ENCODE assay signal across 15 cellular contexts in genomic region chr2:14137643-14138042, GRCh38.
DNase-seq lines count a peak whose midpoint lies in the region; ATAC-seq and TF ChIP-seq lines count a peak whose summit lies in the region.
"Had no signal": no experiment of that assay in that cellular context is flagged by ENCODE, and none has a peak within 500 bp of the region (broad histone marks: within the 10 kb centered on the region; RNA-seq: fewer than 3 reads in every experiment).

No MANE protein-coding gene starts in this region.

- ATAC-seq in SK-N-SH treated with all-trans-retinoic acid at 6 μM for 48 hours, result no peak
- ATAC-seq in foreskin keratinocyte, result no peak
- ATAC-seq in CD4-positive, alpha-beta T cell (ENCODE audit: poor library complexity), result no peak

- 23% methylated on average over 2 of the region's 2 CpGs for WGBS in SK-N-SH (ENCODE audit: low lambda C conversion rate)
- WGBS in testis, 2 donors, result 55 to 60% methylated on average over 2 of the region's 2 CpGs

- POLR2A ChIA-PET in SK-N-SH (lab: Yijun Ruan, JAX), result no interaction called here
- POLR2A ChIA-PET in CD4-positive, alpha-beta T cell (lab: Charles Lee), result no interaction called here

- no peaks in the 10 kb centered on the region for H3K9me2 ChIP-seq in SK-N-SH

- no peaks in the 10 kb centered on the region for H3K27me3 ChIP-seq in SK-N-SH (ENCODE audit: insufficient read depth)
- no peaks in the 10 kb centered on the region for H3K27me3 ChIP-seq in OCI-LY3 (ENCODE audit: low read depth, low read length)
- H3K27me3 ChIP-seq in foreskin keratinocyte, result no peaks in the 10 kb centered on the region
- H3K27me3 ChIP-seq in testis, result no peaks in the 10 kb centered on the region
- H3K27me3 ChIP-seq in CD4-positive, alpha-beta T cell (ENCODE audit: control insufficient read depth, insufficient read depth, low read length), result no peaks in the 10 kb centered on the region
- H3K27me3 ChIP-seq: vagina had no signal

- H3K9me3 Mint-ChIP-seq in CD4-positive, alpha-beta T cell, result peaks cover 4% of the 10 kb centered on the region

- TF ChIP-seq RAD21 in SK-N-SH (IDR thresholded peaks at IDR 0.05; ENCODE audit: low read length), result peak; percentile 47

- no peak overlapping the region for H3K4me3 Mint-ChIP-seq in CD4-positive, alpha-beta T cell
- H3K4me3 Mint-ChIP-seq: B cell had no signal

- H3K27ac ChIP-seq in SK-N-SH (ENCODE audit: low read depth in 2 of 2, low read length in 1 of 2) (no peak overlapping the region), OCI-LY3 (ENCODE audit: low read length) (no peak overlapping the region), foreskin keratinocyte (no peak overlapping the region), testis (no peak overlapping the region)
- H3K27ac ChIP-seq in CD4-positive, alpha-beta T cell (ENCODE audit: low read depth, low read length), result no peak overlapping the region
- H3K27ac ChIP-seq: vagina had no signal

- no peaks in the 10 kb centered on the region for H3K4me1 Mint-ChIP-seq in CD4-positive, alpha-beta T cell (ENCODE audit: low read depth)
- H3K4me1 Mint-ChIP-seq: B cell had no signal

- H3K9ac ChIP-seq in SK-N-SH (no peak overlapping the region), OCI-LY3 (ENCODE audit: low read length) (no peak overlapping the region)

- no peak overlapping the region for H2AFZ ChIP-seq in SK-N-SH (ENCODE audit: low read depth)
- H2AFZ ChIP-seq in OCI-LY3 (ENCODE audit: low read depth, low read length), result no peak overlapping the region

- H3F3A ChIP-seq in SK-N-SH (replicated peaks; ENCODE audit: insufficient read depth), result no peaks in the 10 kb centered on the region

- no peak for TF ChIP-seq EP300 in SK-N-SH (IDR thresholded peaks at IDR 0.05; ENCODE audit: borderline replicate concordance in 1 of 2, low read depth in 1 of 2, low read length in 1 of 2)

- H3K4me3 ChIP-seq in SK-N-SH (ENCODE audit: low read depth in 2 of 2, low read length in 1 of 2), result no peak overlapping the region
- no peak overlapping the region for H3K4me3 ChIP-seq in OCI-LY3 (ENCODE audit: low read length)
- no peak overlapping the region for H3K4me3 ChIP-seq in testis
- H3K4me3 ChIP-seq: vagina had no signal

- no peaks in the 10 kb centered on the region for H4K20me1 ChIP-seq in SK-N-SH (ENCODE audit: insufficient read depth)
- H4K20me1 ChIP-seq in OCI-LY3 (ENCODE audit: insufficient read depth, low read length), result no peaks in the 10 kb centered on the region

- H3K79me2 ChIP-seq in SK-N-SH (ENCODE audit: insufficient read depth) (no peaks in the 10 kb centered on the region), OCI-LY3 (ENCODE audit: low read length) (no peaks in the 10 kb centered on the region)

- H3K27ac Mint-ChIP-seq in CD4-positive, alpha-beta T cell, result no peak overlapping the region
- H3K27ac Mint-ChIP-seq: B cell had no signal

- H3K4me1 ChIP-seq in SK-N-SH (ENCODE audit: control insufficient read depth in 1 of 2, insufficient read depth in 2 of 2, low read depth in 1 of 2, low read length in 1 of 2) (no peaks in the 10 kb centered on the region), OCI-LY3 (ENCODE audit: low read length) (peaks cover 5% of the 10 kb centered on the region; the same call in 1 of the 2 replicates), foreskin keratinocyte (no peaks in the 10 kb centered on the region), testis (peaks cover 4% of the 10 kb centered on the region)
- H3K4me1 ChIP-seq: vagina had no signal

- intact Hi-C loops in testis (cut with DNase I; ENCODE audit: low total_unique reads), result no loop called here
- intact Hi-C loops in CD4-positive, alpha-beta T cell (cut with DNase I, micrococcal nuclease), result no loop called here

- H3K9me3 ChIP-seq in SK-N-SH (no peaks in the 10 kb centered on the region), OCI-LY3 (ENCODE audit: insufficient read depth, low read length) (no peaks in the 10 kb centered on the region), testis (no peaks in the 10 kb centered on the region)
- no peaks in the 10 kb centered on the region for H3K9me3 ChIP-seq in CD4-positive, alpha-beta T cell (ENCODE audit: control insufficient read depth, low read length)
- H3K9me3 ChIP-seq: vagina had no signal

- no peak for TF ChIP-seq POLR2A in testis (IDR thresholded peaks at IDR 0.05)

- TF ChIP-seq CTCF in SK-N-SH (IDR thresholded peaks at IDR 0.05) (0 out of 2 replicates have a peak, but pooled peaks have one; percentile 13), OCI-LY3 (IDR thresholded peaks at IDR 0.05; ENCODE audit: low read depth, low read length) (peak; percentile 9; the same call in 1 of the 2 replicates), foreskin keratinocyte (conservative IDR thresholded peaks at IDR 0.05) (peak; percentile 41), testis (IDR thresholded peaks at IDR 0.05) (peak in 2 of 3 experiments; percentile 13 to 22)
- no peak for TF ChIP-seq CTCF in CD4-positive, alpha-beta T cell (IDR thresholded peaks at IDR 0.05)

- no peaks in the 10 kb centered on the region for H3K36me3 Mint-ChIP-seq in CD4-positive, alpha-beta T cell (ENCODE audit: low read depth)

- no peaks in the 10 kb centered on the region for H3K27me3 Mint-ChIP-seq in CD4-positive, alpha-beta T cell
- H3K27me3 Mint-ChIP-seq: B cell had no signal

- H3K36me3 ChIP-seq in SK-N-SH (replicated peaks in 1 of 2; ENCODE audit: control insufficient read depth in 1 of 2, insufficient read depth in 2 of 2, low read length in 1 of 2) (no peaks in the 10 kb centered on the region), OCI-LY3 (replicated peaks; ENCODE audit: low read depth, low read length) (no peaks in the 10 kb centered on the region), testis (ENCODE audit: low read depth, missing control alignments) (no peaks in the 10 kb centered on the region)
- H3K36me3 ChIP-seq: vagina had no signal

- no peak overlapping the region for H3K4me2 ChIP-seq in SK-N-SH
- H3K4me2 ChIP-seq in OCI-LY3 (ENCODE audit: low read length), result no peak overlapping the region

- CTCF ChIA-PET in SK-N-SH (lab: Yijun Ruan, JAX), result interaction anchor here (0.7 to 1.0 kb wide), 2 partner anchors 124 to 157 kb away, joined by 3 read pairs; no protein-coding TSS in a partner anchor
- CTCF ChIA-PET in CD4-positive, alpha-beta T cell (lab: Charles Lee), result no interaction called here

- DNase-seq in SK-N-SH (no peak), foreskin keratinocyte (no peak), testis (peak; percentile 50), C1 segment of cervical spinal cord (lab: John Stamatoyannopoulos, UW) (no peak), SKM-1 (lab: John Stamatoyannopoulos, UW; ENCODE audit: unreplicated experiment) (no peak)
- no peak for DNase-seq in CD4-positive, alpha-beta T cell
- DNase-seq: activated CD4-positive, alpha-beta T cell treated with anti-CD3 and anti-CD28 coated beads, Interleukin-2, amount 50 U/mL, for 4 hours; activated gamma-delta T cell treated with Interleukin-2 at 50 U/mL for 16 hours; NCI-H446; stimulated activated CD4-positive, alpha-beta T cell treated with anti-CD3 and anti-CD28 coated beads, Interleukin-15, amount 100 ng/mL, for 24 hours; SW 1271 had no signal

TF ChIP-seq in SK-N-SH, 30 proteins besides CTCF, POLR2A, EP300 and RAD21:
- TF ChIP-seq SMC3 (IDR thresholded peaks at IDR 0.05; ENCODE audit: low read depth, low read length), result peak; percentile 25; the same call in 1 of the 2 replicates
- TF ChIP-seq GATA2 (CRISPR knock-in tag; IDR thresholded peaks at IDR 0.05), result no peak
- TF ChIP-seq SIN3A (IDR thresholded peaks at IDR 0.05; ENCODE audit: borderline replicate concordance, low read depth, low read length), result no peak

TF ChIP-seq in SK-N-SH treated with all-trans-retinoic acid at 6 μM for 48 hours, 23 proteins besides CTCF, POLR2A, EP300 and RAD21:
- TF ChIP-seq CSRNP3 (CRISPR knock-in tag; IDR thresholded peaks at IDR 0.05) (no peak), ISL1 (CRISPR knock-in tag; IDR thresholded peaks at IDR 0.05) (no peak)
TF ChIP-seq in SK-N-SH treated with all-trans-retinoic acid at 6 μM for 48 hours: peak in this region for 0.
